ENCODE assay signal across 1 cellular context in the genomic region with DNA sequence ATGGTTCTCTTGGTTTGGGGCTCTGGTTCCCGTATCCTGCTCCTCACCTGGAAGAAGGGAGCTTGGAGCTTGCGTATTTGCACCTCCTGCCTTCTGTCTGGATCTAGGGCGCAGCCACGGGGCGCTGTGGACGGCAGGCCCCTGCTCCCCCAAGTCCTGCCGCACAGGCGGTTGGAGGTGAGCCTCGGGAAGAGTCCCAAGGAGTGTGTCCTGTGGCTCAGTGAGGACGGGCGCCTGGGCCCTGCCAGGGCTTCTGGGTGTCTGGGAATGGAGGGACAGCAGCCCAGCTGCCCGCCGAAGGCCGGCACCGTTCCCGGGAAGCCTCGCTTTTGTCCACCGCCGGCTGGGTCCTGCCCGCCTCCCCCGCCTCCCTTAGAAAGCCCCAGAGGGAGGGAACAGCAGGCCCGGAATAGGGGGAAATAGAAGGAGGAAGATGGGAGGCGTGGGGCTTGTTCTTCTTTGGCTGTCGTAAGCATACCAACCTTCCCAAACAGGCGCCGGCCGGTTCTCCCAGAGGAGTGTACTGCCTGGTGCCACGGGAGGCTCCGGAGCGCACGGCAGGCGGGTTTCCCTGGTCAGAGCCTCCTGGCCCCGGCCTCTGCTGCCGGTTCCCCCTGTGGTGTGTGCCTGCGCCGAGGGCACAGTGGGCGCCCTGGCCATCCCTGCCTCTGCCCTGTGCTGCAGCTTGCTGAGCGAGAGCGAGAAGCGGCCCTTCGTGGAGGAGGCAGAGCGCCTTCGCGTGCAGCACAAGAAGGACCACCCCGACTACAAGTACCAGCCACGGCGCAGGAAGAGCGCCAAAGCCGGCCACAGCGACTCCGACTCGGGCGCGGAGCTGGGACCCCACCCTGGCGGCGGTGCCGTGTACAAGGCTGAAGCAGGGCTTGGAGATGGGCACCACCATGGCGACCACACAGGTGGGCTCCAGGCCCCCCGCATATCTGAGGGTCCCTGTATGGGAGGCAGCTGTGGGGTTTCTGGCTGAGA.
TF ChIP-seq lines count a peak whose summit lies in the region.

No MANE protein-coding gene starts in this region.

TF ChIP-seq in HEK293, 187 proteins besides CTCF, POLR2A, EP300 and RAD21:
- TF ChIP-seq GLIS2 (tag by site-specific recombination; IDR thresholded peaks at IDR 0.05) = no peak
- TF ChIP-seq ZNF621 (tag by site-specific recombination; IDR thresholded peaks at IDR 0.05) = no peak
- TF ChIP-seq ZNF600 (tag by site-specific recombination; IDR thresholded peaks at IDR 0.05) = 0 out of 2 replicates have a peak, but pooled peaks have one; percentile 60
- no peak for TF ChIP-seq KLF9 (tag by site-specific recombination; IDR thresholded peaks at IDR 0.05; ENCODE audit: low read depth)
- TF ChIP-seq, protein P1, sequence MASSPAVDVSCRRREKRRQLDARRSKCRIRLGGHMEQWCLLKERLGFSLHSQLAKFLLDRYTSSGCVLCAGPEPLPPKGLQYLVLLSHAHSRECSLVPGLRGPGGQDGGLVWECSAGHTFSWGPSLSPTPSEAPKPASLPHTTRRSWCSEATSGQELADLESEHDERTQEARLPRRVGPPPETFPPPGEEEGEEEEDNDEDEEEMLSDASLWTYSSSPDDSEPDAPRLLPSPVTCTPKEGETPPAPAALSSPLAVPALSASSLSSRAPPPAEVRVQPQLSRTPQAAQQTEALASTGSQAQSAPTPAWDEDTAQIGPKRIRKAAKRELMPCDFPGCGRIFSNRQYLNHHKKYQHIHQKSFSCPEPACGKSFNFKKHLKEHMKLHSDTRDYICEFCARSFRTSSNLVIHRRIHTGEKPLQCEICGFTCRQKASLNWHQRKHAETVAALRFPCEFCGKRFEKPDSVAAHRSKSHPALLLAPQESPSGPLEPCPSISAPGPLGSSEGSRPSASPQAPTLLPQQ (tag by site-specific recombination; IDR thresholded peaks at IDR 0.05) = no peak
- no peak for TF ChIP-seq SETDB1 (IDR thresholded peaks at IDR 0.05; ENCODE audit: insufficient read length, low read length)
